Comparison of ENCODE assay signal across 22 cellular contexts in the genomic region with DNA sequence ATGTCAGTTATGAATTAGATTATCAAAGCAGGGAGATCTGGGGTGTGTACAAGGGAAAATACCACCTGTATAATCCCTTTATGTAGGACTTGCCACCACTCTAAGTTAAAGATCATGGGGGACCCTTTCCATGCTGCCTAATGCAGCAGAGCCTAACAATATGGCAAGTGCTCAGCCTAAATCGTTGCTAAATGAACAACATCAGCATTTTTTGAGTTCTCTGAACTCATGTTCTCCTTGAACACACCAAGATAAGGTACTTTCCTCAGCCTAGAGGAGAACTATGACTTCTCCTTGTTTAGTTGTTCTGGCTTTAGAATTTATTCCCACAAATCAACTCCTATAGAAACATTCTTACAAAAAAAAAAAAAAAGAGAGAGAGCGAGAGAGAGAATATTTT.
"Had no signal": no experiment of that assay in that cellular context is flagged by ENCODE, and none has a peak within 500 bp of the region (broad histone marks: within the 10 kb centered on the region; RNA-seq: fewer than 3 reads in every experiment).

No MANE protein-coding gene starts in this region.

- H3K4me1 ChIP-seq: foreskin keratinocyte, tibial nerve, upper lobe of left lung had no signal

- H3K9me3 ChIP-seq: esophagus muscularis mucosa, mucosa of descending colon, neutrophil, pancreas, thoracic aorta, tibial nerve, upper lobe of left lung had no signal

- FAIRE-seq: endothelial cell of umbilical vein, keratinocyte, pancreas, small intestine, urothelium cell line had no signal

- ATAC-seq: foreskin keratinocyte; mucosa of descending colon; natural killer cell treated with Interleukin-12 subunit alpha and Interleukin-12 subunit beta and Interleukin-15 and Interleukin-18, amount 100 ng/mL, for 72 hours; pancreas; stimulated activated naive B cell treated with anti-CD40 and anti-IgM and Interleukin-4, amounts not matched to agents 10 μg/mL and 1 μg/mL and 100 μg/mL, for 72 hours had no signal

- H3K27ac ChIP-seq: coronary artery, esophagus muscularis mucosa, foreskin keratinocyte, neutrophil, pancreas, thoracic aorta, tibial nerve, upper lobe of left lung had no signal

- H3K4me3 ChIP-seq: coronary artery, esophagus muscularis mucosa, mucosa of descending colon, pancreas, thoracic aorta, tibial nerve, upper lobe of left lung had no signal

- DNase-seq: dermis blood vessel endothelial cell; effector memory CD4-positive, alpha-beta T cell; foreskin keratinocyte; glutamatergic neuron; mesenchymal stem cell; mucosa of descending colon; naive B cell; pancreas; small intestine; stimulated activated CD4-positive, alpha-beta T cell treated with anti-CD3 and anti-CD28 coated beads, Interleukin-15, amount 100 ng/mL, for 24 hours; stimulated activated CD4-positive, alpha-beta T cell treated with anti-CD3 and anti-CD28 coated beads, Interleukin-2, amount 100 ng/mL, for 48 hours; stimulated activated naive B cell treated with anti-CD40 and anti-IgM and Interleukin-4, amounts not matched to agents 10 μg/mL and 1 μg/mL and 100 μg/mL, for 72 hours; upper lobe of left lung had no signal

- H3K36me3 ChIP-seq: esophagus muscularis mucosa, neutrophil, pancreas, thoracic aorta, tibial nerve, upper lobe of left lung had no signal

- H3K27me3 ChIP-seq: esophagus muscularis mucosa, foreskin keratinocyte, neutrophil, pancreas, tibial nerve, upper lobe of left lung had no signal
